32 cellular contexts compared by ENCODE assay signal in genomic region chr3:193052294-193052693, GRCh38.
DNase-seq lines count a peak whose midpoint lies in the region; ATAC-seq and TF ChIP-seq lines count a peak whose summit lies in the region.
"Had no signal": no experiment of that assay in that cellular context is flagged by ENCODE, and none has a peak within 500 bp of the region (broad histone marks: within the 10 kb centered on the region; RNA-seq: fewer than 3 reads in every experiment).

No MANE protein-coding gene starts in this region.

- no peaks in the 10 kb centered on the region for H3K27me3 ChIP-seq in right atrium auricular region
- H3K27me3 ChIP-seq: colonic mucosa had no signal

- intact Hi-C loops in Right ventricle myocardium superior (cut with DNase I), result no loop called here

- H3K27me3 Mint-ChIP-seq in mesothelial cell of epicardium (ENCODE audit: low read depth), result peaks cover 3% of the 10 kb centered on the region
- H3K27me3 Mint-ChIP-seq: B cell had no signal

- no peaks in the 10 kb centered on the region for H3K9me3 Mint-ChIP-seq in mesothelial cell of epicardium
- H3K9me3 Mint-ChIP-seq: activated CD8-positive, alpha-beta T cell treated with anti-CD3 and anti-CD28 coated beads for 36 hours; activated naive CD8-positive, alpha-beta T cell treated with anti-CD3 and anti-CD28 coated beads, Interleukin-2, amount 50 U/mL, for 24 hours; brain; stimulated activated effector memory CD8-positive, alpha-beta T cell treated with anti-CD3 and anti-CD28 coated beads, Interleukin-12 subunit alpha, Interleukin-12 subunit beta, amount 100 ng/mL, for 72 hours had no signal

- H3K4me3 Mint-ChIP-seq in mesothelial cell of epicardium, result no peak overlapping the region
- H3K4me3 Mint-ChIP-seq: activated CD8-positive, alpha-beta T cell treated with anti-CD3 and anti-CD28 coated beads for 36 hours; activated naive CD8-positive, alpha-beta T cell treated with anti-CD3 and anti-CD28 coated beads, Interleukin-2, amount 50 U/mL, for 24 hours; B cell; brain; CD8-positive, alpha-beta memory T cell; stimulated activated effector memory CD8-positive, alpha-beta T cell treated with anti-CD3 and anti-CD28 coated beads, Interleukin-12 subunit alpha, Interleukin-12 subunit beta, amount 100 ng/mL, for 72 hours had no signal

- H3K36me3 ChIP-seq in right atrium auricular region, result no peaks in the 10 kb centered on the region
- H3K36me3 ChIP-seq: colonic mucosa, HAP-1, prostate gland had no signal

- ATAC-seq in Right ventricle myocardium superior (ENCODE audit: poor library complexity) (peak; percentile 78), HG02571 (IDR thresholded peaks at IDR 0.05; ENCODE audit: unreplicated experiment) (no peak), GM18873 (IDR thresholded peaks at IDR 0.05; ENCODE audit: low FRiP score, unreplicated experiment) (no peak)
- ATAC-seq: A549; activated CD8-positive, alpha-beta T cell treated with anti-CD3 and anti-CD28 coated beads for 36 hours; activated naive CD8-positive, alpha-beta T cell treated with anti-CD3 and anti-CD28 coated beads, Interleukin-2, amount 50 U/mL, for 24 hours; stimulated activated effector memory CD8-positive, alpha-beta T cell treated with anti-CD3 and anti-CD28 coated beads, Interleukin-12 subunit alpha, Interleukin-12 subunit beta, amount 100 ng/mL, for 72 hours had no signal

- peak overlapping the region; percentile 84 for H3K27ac Mint-ChIP-seq in mesothelial cell of epicardium
- H3K27ac Mint-ChIP-seq: activated CD8-positive, alpha-beta T cell treated with anti-CD3 and anti-CD28 coated beads for 36 hours; activated naive CD8-positive, alpha-beta T cell treated with anti-CD3 and anti-CD28 coated beads, Interleukin-2, amount 50 U/mL, for 24 hours; B cell; CD8-positive, alpha-beta memory T cell; stimulated activated effector memory CD8-positive, alpha-beta T cell treated with anti-CD3 and anti-CD28 coated beads, Interleukin-12 subunit alpha, Interleukin-12 subunit beta, amount 100 ng/mL, for 72 hours had no signal

- DNase-seq in Right ventricle myocardium superior, result no peak
- DNase-seq in right atrium auricular region (ENCODE audit: low spot score), result no peak
- DNase-seq in choroid plexus epithelial cell (ENCODE audit: low read depth), result peak; percentile 13
- DNase-seq in mesothelial cell of epicardium (ENCODE audit: low spot score in 2 of 2, unreplicated experiment in 2 of 2), result no peak
- no peak for DNase-seq in retina
- DNase-seq in SW 1271 (lab: John Stamatoyannopoulos, UW), result no peak
- DNase-seq: activated CD4-positive, CD25-positive, alpha-beta regulatory T cell treated with anti-CD3 and anti-CD28 coated beads, Interleukin-2, amount 50 U/mL, for 72 hours; activated CD8-positive, alpha-beta T cell treated with anti-CD3 and anti-CD28 coated beads for 36 hours; activated gamma-delta T cell; activated naive CD8-positive, alpha-beta T cell treated with anti-CD3 and anti-CD28 coated beads, Interleukin-2, amount 50 U/mL, for 24 hours; CD8-positive, alpha-beta memory T cell; colonic mucosa; DMS79 treated with DMSO at 0.1 percent for 48 hours; effector memory CD4-positive, alpha-beta T cell; erythroblast; islet precursor cell; NCI-H1048; NCI-H187 treated with DMSO at 0.1 percent for 48 hours; NCI-H446; PC-9; SHP77 treated with DMSO at 0.1 percent for 48 hours had no signal

- peaks cover 7% of the 10 kb centered on the region for H3K4me1 Mint-ChIP-seq in mesothelial cell of epicardium
- H3K4me1 Mint-ChIP-seq: activated naive CD8-positive, alpha-beta T cell treated with anti-CD3 and anti-CD28 coated beads, Interleukin-2, amount 50 U/mL, for 24 hours; B cell; CD8-positive, alpha-beta memory T cell; stimulated activated effector memory CD8-positive, alpha-beta T cell treated with anti-CD3 and anti-CD28 coated beads, Interleukin-12 subunit alpha, Interleukin-12 subunit beta, amount 100 ng/mL, for 72 hours had no signal

- no peaks in the 10 kb centered on the region for H3K36me3 Mint-ChIP-seq in mesothelial cell of epicardium
- H3K36me3 Mint-ChIP-seq: brain; CD8-positive, alpha-beta memory T cell; stimulated activated effector memory CD8-positive, alpha-beta T cell treated with anti-CD3 and anti-CD28 coated beads, Interleukin-12 subunit alpha, Interleukin-12 subunit beta, amount 100 ng/mL, for 72 hours had no signal

- H3K9me3 ChIP-seq in right atrium auricular region, result no peaks in the 10 kb centered on the region
- H3K9me3 ChIP-seq: A549, colonic mucosa, HAP-1, prostate gland had no signal

- no peak for TF ChIP-seq CTCF in right atrium auricular region (IDR thresholded peaks at IDR 0.05)
- TF ChIP-seq CTCF in choroid plexus epithelial cell (conservative IDR thresholded peaks at IDR 0.05; ENCODE audit: low read depth, low read length), result no peak
- no peak for TF ChIP-seq CTCF in mesothelial cell of epicardium (IDR thresholded peaks at IDR 0.05; ENCODE audit: unreplicated experiment)

- peaks cover 0 to 6% of the 10 kb centered on the region in 2 donors for H3K4me1 ChIP-seq in right atrium auricular region
- H3K4me1 ChIP-seq: A549, colonic mucosa, prostate gland had no signal

- H3K4me3 ChIP-seq in right atrium auricular region, result no peak overlapping the region
- no peak overlapping the region for H3K4me3 ChIP-seq in choroid plexus epithelial cell (ENCODE audit: low read depth, low read length)
- H3K4me3 ChIP-seq: A549, colonic mucosa, HAP-1, lung, PC-9, prostate gland, smooth muscle cell had no signal

- no peak overlapping the region for H3K27ac ChIP-seq in right atrium auricular region
- H3K27ac ChIP-seq: A549, colonic mucosa, HL-60, PC-9, prostate gland had no signal
